19 cellular contexts compared by ENCODE assay signal in genomic region chr2:86239745-86240144, GRCh38.
"Had no signal": no experiment of that assay in that cellular context is flagged by ENCODE, and none has a peak within 500 bp of the region (broad histone marks: within the 10 kb centered on the region; RNA-seq: fewer than 3 reads in every experiment).

No MANE protein-coding gene starts in this region.

- DNase-seq: cortex of kidney; effector memory CD8-positive, alpha-beta T cell; gastrocnemius medialis; head of caudate nucleus; mesendoderm; natural killer cell; nucleus accumbens; spleen; stimulated activated CD4-positive, alpha-beta T cell treated with anti-CD3 and anti-CD28 coated beads, Interleukin-4, amount 100 ng/mL, for 4 hours; stimulated activated naive B cell treated with anti-CD40 and anti-IgM and Interleukin-4, amounts not matched to agents 10 μg/mL and 1 μg/mL and 100 μg/mL, for 72 hours; upper lobe of left lung had no signal

- H3K36me3 ChIP-seq: gastrocnemius medialis, prostate gland, right atrium auricular region, spleen, tibial nerve, upper lobe of left lung had no signal

- H3K4me3 ChIP-seq: gastrocnemius medialis, prostate gland, right atrium auricular region, skin epidermis, spleen, thoracic aorta, tibial nerve, upper lobe of left lung had no signal

- H3K27ac ChIP-seq: gastrocnemius medialis, prostate gland, right atrium auricular region, skin epidermis, spleen, thoracic aorta, tibial nerve, upper lobe of left lung had no signal

- H3K9me3 ChIP-seq: gastrocnemius medialis, prostate gland, right atrium auricular region, spleen, thoracic aorta, tibial nerve, upper lobe of left lung had no signal

- H3K27me3 ChIP-seq: gastrocnemius medialis, right atrium auricular region, spleen, tibial nerve, upper lobe of left lung had no signal

- H3K9me3 Mint-ChIP-seq: effector memory CD8-positive, alpha-beta T cell; neural crest cell; stimulated activated naive B cell treated with anti-CD40 and anti-IgM and Interleukin-4, amounts not matched to agents 10 μg/mL and 1 μg/mL and 100 μg/mL, for 72 hours; stimulated activated naive CD8-positive, alpha-beta T cell treated with anti-CD3 and anti-CD28 coated beads, Interleukin-15, Interleukin-2, amounts not matched to agents 100 ng/mL and 50 ng/mL, for 24 hours had no signal

- H3K36me3 Mint-ChIP-seq: natural killer cell; stimulated activated naive B cell treated with anti-CD40 and anti-IgM and Interleukin-4, amounts not matched to agents 10 μg/mL and 1 μg/mL and 100 μg/mL, for 72 hours had no signal

- H3K27ac Mint-ChIP-seq: effector memory CD8-positive, alpha-beta T cell; natural killer cell; stimulated activated naive CD8-positive, alpha-beta T cell treated with anti-CD3 and anti-CD28 coated beads, Interleukin-15, Interleukin-2, amounts not matched to agents 100 ng/mL and 50 ng/mL, for 24 hours had no signal

- H3K4me3 Mint-ChIP-seq: effector memory CD8-positive, alpha-beta T cell; natural killer cell; neural crest cell; stimulated activated naive B cell treated with anti-CD40 and anti-IgM and Interleukin-4, amounts not matched to agents 10 μg/mL and 1 μg/mL and 100 μg/mL, for 72 hours; stimulated activated naive CD8-positive, alpha-beta T cell treated with anti-CD3 and anti-CD28 coated beads, Interleukin-15, Interleukin-2, amounts not matched to agents 100 ng/mL and 50 ng/mL, for 24 hours had no signal

- ATAC-seq: effector memory CD8-positive, alpha-beta T cell; gastrocnemius medialis; left lobe of liver; natural killer cell; stimulated activated naive B cell treated with anti-CD40 and anti-IgM and Interleukin-4, amounts not matched to agents 10 μg/mL and 1 μg/mL and 100 μg/mL, for 72 hours had no signal

- H3K4me1 ChIP-seq: prostate gland, upper lobe of left lung had no signal
